Comparison of ENCODE assay signal across 9 cellular contexts in the genomic region with DNA sequence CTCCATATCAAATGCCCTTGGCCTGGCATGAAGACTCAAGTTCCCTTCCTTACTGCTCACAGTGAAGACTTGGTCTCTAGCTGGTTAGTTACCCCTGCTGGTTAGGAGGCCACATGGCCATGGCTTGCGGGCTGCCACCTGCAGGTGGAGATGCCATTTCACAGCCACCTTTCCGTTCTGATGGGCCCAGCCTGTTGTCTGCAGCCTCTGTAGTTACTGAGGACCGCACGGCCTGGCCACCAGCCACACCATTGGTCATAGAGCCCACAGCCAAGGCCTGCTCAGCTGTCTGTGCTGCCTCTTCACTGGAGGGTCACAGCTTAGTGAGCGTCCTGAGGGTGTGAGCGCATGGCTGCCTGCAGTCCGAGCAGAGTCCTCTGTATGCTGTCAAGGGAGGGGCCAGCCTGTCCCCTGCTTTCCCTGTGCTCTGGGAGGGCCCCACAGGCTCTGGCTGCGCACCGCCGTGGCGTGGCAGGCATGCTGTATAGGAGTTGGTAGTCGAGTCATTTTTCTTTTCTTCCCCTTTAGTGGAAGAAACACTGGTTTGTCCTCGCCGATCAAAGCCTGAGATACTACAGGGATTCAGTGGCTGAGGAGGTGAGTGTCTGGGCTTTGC. TPM values are rescaled to one million over a fixed set of nuclear protein-coding genes. Genes with fewer than 3 reads are reported as not detected.
DNase-seq lines count a peak whose midpoint lies in the region; ATAC-seq and TF ChIP-seq lines count a peak whose summit lies in the region.
"Had no signal": no experiment of that assay in that cellular context is flagged by ENCODE, and none has a peak within 500 bp of the region (broad histone marks: within the 10 kb centered on the region; RNA-seq: fewer than 3 reads in every experiment).

No MANE protein-coding gene starts in this region.

- H3K4me1 Mint-ChIP-seq in T-cell = peaks cover 9 to 19% (median 15%) of the 10 kb centered on the region in 3 donors

- DNase-seq in stimulated activated CD4-positive, alpha-beta T cell treated with anti-CD3 and anti-CD28 coated beads, Interleukin-15, amount 100 ng/mL, for 24 hours = peak; percentile 38
- no peak for DNase-seq in stimulated activated CD4-positive, alpha-beta T cell treated with anti-CD3 and anti-CD28 coated beads, Interleukin-4, amount 100 ng/mL, for 4 hours
- DNase-seq in T-cell (peak in 17 of 34 experiments; percentile 10 to 43 (median 22)), germinal center (ENCODE audit: low spot score) (peak; percentile 35), tibial nerve (ENCODE audit: low spot score in 2 of 2) (no peak)
- DNase-seq: NCI-H446 had no signal

- no peak overlapping the region for H3K4me3 Mint-ChIP-seq in T-cell

- peak in 3 of 5 experiments; percentile 4 to 18 (median 10) for TF ChIP-seq CTCF in tibial nerve (IDR thresholded peaks at IDR 0.05)

- WGBS in tibial nerve, 2 donors = 82 to 87% methylated on average over 12 to 14 of the region's 14 CpGs

- no peaks in the 10 kb centered on the region for H3K27me3 Mint-ChIP-seq in T-cell

- H3K9me3 ChIP-seq in tibial nerve = no peaks in the 10 kb centered on the region

- H3K27me3 ChIP-seq in tibial nerve = no peaks in the 10 kb centered on the region

- peak; percentile 37 to 71 (median 54) for ATAC-seq in T-cell (replicated peaks in 1 of 4)
- ATAC-seq in GM21576 (IDR thresholded peaks at IDR 0.05; ENCODE audit: unreplicated experiment) = no peak
- ATAC-seq in GM21423 (IDR thresholded peaks at IDR 0.05; ENCODE audit: unreplicated experiment) = no peak
- ATAC-seq in HG03378 (IDR thresholded peaks at IDR 0.05; ENCODE audit: unreplicated experiment) = no peak

- POLR2A ChIA-PET in T-cell (lab: Charles Lee) = no interaction called here

- peaks cover 0 to 18% (median 7%) of the 10 kb centered on the region in 4 donors for H3K4me1 ChIP-seq in tibial nerve

- H3K9me3 Mint-ChIP-seq in T-cell = no peaks in the 10 kb centered on the region

- H3K4me3 ChIP-seq in tibial nerve = no peak overlapping the region

- CTCF ChIA-PET in T-cell (lab: Charles Lee) = interaction anchor here in 1 of 2 donors (0.7 kb wide), 1 partner anchor 27 kb away, joined by 3 read pairs; no protein-coding TSS in a partner anchor

- H3K36me3 ChIP-seq in tibial nerve = peaks cover 4 to 88% (median 17%) of the 10 kb centered on the region in 3 donors

- no peak for TF ChIP-seq EP300 in tibial nerve (IDR thresholded peaks at IDR 0.05)

- TF ChIP-seq POLR2A in tibial nerve (IDR thresholded peaks at IDR 0.05) = no peak

- H3K36me3 Mint-ChIP-seq in T-cell = peaks cover 51% of the 10 kb centered on the region

- H3K27ac Mint-ChIP-seq in T-cell = peak overlapping the region; percentile 13 to 42

- no peak overlapping the region for H3K27ac ChIP-seq in tibial nerve

RNA-seq across cellular contexts. Expression of a gene that starts 59.2 kb away (rescaled TPM):
- total RNA-seq in T-cell (10 to 100 TPM in 4 of 5 donors, 1 to 10 TPM in 1; 7.3 to 18.3 (median 11.1) TPM), tibial nerve (10 to 100 TPM in 1 of 4 donors, 1 to 10 TPM in 3; 6.0 to 11.1 (median 8.2) TPM)

Comparison
In these comparisons a context has a peak if more than half of its experiments do, and no peak if none do; other contexts are left out.
1. DNase-seq: peak in stimulated activated CD4-positive, alpha-beta T cell treated with anti-CD3 and anti-CD28 coated beads, Interleukin-15, amount 100 ng/mL, for 24 hours (single experiment) and germinal center (single experiment); none in stimulated activated CD4-positive, alpha-beta T cell treated with anti-CD3 and anti-CD28 coated beads, Interleukin-4, amount 100 ng/mL, for 4 hours (0 of 2) and tibial nerve (0 of 2).
2. ATAC-seq: peak in T-cell (4 of 4); none in GM21576 (single experiment), GM21423 (single experiment) and HG03378 (single experiment).